Comparison of ENCODE assay signal across 10 cellular contexts in the genomic region with DNA sequence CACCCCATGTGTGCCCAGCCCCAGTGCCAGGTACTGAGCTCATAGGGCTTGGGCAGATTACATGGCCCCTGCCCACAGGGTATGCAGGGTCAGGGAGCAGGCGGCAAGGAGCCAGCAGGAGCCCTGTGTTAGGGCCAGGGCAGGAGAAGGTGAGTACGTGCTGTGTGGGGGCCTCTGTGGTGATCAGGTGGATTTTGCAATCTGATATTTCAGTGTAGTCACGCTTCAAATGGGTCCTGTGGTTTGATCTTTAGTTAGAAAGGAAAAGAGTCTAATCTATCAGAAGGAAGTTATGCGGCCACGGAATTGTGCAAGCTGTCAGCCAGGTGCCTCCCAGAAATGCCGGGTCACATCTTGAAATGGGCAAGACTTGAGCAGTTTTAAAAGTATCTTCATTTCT. TPM values are rescaled to one million over a fixed set of nuclear protein-coding genes. Genes with fewer than 3 reads are reported as not detected.
A peak's percentile ranks its signal among the peaks of the same experiment; 100 is the strongest.
DNase-seq lines count a peak whose midpoint lies in the region; ATAC-seq and TF ChIP-seq lines count a peak whose summit lies in the region.
"Had no signal": no experiment of that assay in that cellular context is flagged by ENCODE, and none has a peak within 500 bp of the region (broad histone marks: within the 10 kb centered on the region; RNA-seq: fewer than 3 reads in every experiment).

No MANE protein-coding gene starts in this region.

- peaks cover 37% of the 10 kb centered on the region for H3K4me1 ChIP-seq in CD8-positive, alpha-beta T cell (ENCODE audit: insufficient read depth, low read length)

- no peak overlapping the region for H3K27ac ChIP-seq in CD8-positive, alpha-beta T cell (ENCODE audit: low read depth, low read length)
- H3K27ac ChIP-seq: gastrocnemius medialis had no signal

- H3K27me3 ChIP-seq in CD8-positive, alpha-beta T cell (ENCODE audit: insufficient read depth, low read length), result no peaks in the 10 kb centered on the region
- H3K27me3 ChIP-seq: gastrocnemius medialis had no signal

- CTCF ChIA-PET in CD8-positive, alpha-beta T cell (lab: Charles Lee), result interaction anchor here (1.4 to 1.5 kb wide), 2 partner anchors 11 to 282 kb away, joined by 3 to 5 read pairs; no protein-coding TSS in a partner anchor

- H3K9me3 ChIP-seq in CD8-positive, alpha-beta T cell (ENCODE audit: low read length), result no peaks in the 10 kb centered on the region
- H3K9me3 ChIP-seq: gastrocnemius medialis had no signal

- no peaks in the 10 kb centered on the region for H3K9me3 Mint-ChIP-seq in CD8-positive, alpha-beta T cell
- H3K9me3 Mint-ChIP-seq in activated T-helper 1 cell treated with anti-CD3 and anti-CD28 coated beads, Interleukin-12 subunit alpha, Interleukin-12 subunit beta, Interleukin-2, Interleukin-4 antibody, amounts not matched to agents 30 ng/mL and 10 ng/mL and 1 ng/mL, durations not matched to agents 14 hours and 24 hours and 36 hours, result no peaks in the 10 kb centered on the region
- H3K9me3 Mint-ChIP-seq in naive B cell, result no peaks in the 10 kb centered on the region

- DNase-seq in CD8-positive, alpha-beta T cell, result no peak
- DNase-seq in NCI-H2107 (lab: John Stamatoyannopoulos, UW) (peak; percentile 22), naive B cell (no peak), NCI-H1417 (lab: John Stamatoyannopoulos, UW) (no peak), amniotic stem cell (lab: John Stamatoyannopoulos, UW) (no peak), CD1c-positive myeloid dendritic cell (ENCODE audit: extremely low spot score) (no peak), DMS53 treated with DMSO at 0.1 percent for 48 hours (lab: John Stamatoyannopoulos, UW; ENCODE audit: unreplicated experiment) (no peak)
- DNase-seq in activated T-helper 1 cell treated with anti-CD3 and anti-CD28 coated beads, Interleukin-12 subunit alpha, Interleukin-12 subunit beta, Interleukin-2, Interleukin-4 antibody, amounts not matched to agents 30 ng/mL and 10 ng/mL and 1 ng/mL, durations not matched to agents 14 hours and 24 hours and 36 hours (ENCODE audit: low spot score), result no peak
- DNase-seq: gastrocnemius medialis, Kasumi-1 had no signal

- ATAC-seq in CD8-positive, alpha-beta T cell, result no peak
- ATAC-seq in naive B cell (ENCODE audit: low read depth in 2 of 2), result no peak
- ATAC-seq: gastrocnemius medialis had no signal

- H3K4me3 Mint-ChIP-seq in CD8-positive, alpha-beta T cell, result peak overlapping the region; percentile 9
- peak overlapping the region; percentile 34 for H3K4me3 Mint-ChIP-seq in activated T-helper 1 cell treated with anti-CD3 and anti-CD28 coated beads, Interleukin-12 subunit alpha, Interleukin-12 subunit beta, Interleukin-2, Interleukin-4 antibody, amounts not matched to agents 30 ng/mL and 10 ng/mL and 1 ng/mL, durations not matched to agents 14 hours and 24 hours and 36 hours
- peak overlapping the region in 2 of 8 donors; percentile 18 to 23 for H3K4me3 Mint-ChIP-seq in naive B cell

- H3K27ac Mint-ChIP-seq in CD8-positive, alpha-beta T cell, result peak overlapping the region; percentile 86
- peak overlapping the region; percentile 63 for H3K27ac Mint-ChIP-seq in activated T-helper 1 cell treated with anti-CD3 and anti-CD28 coated beads, Interleukin-12 subunit alpha, Interleukin-12 subunit beta, Interleukin-2, Interleukin-4 antibody, amounts not matched to agents 30 ng/mL and 10 ng/mL and 1 ng/mL, durations not matched to agents 14 hours and 24 hours and 36 hours
- peak overlapping the region in 5 of 6 donors; percentile 59 to 91 (median 77) for H3K27ac Mint-ChIP-seq in naive B cell

- H3K36me3 ChIP-seq in CD8-positive, alpha-beta T cell (ENCODE audit: insufficient read depth, low read length), result no peaks in the 10 kb centered on the region
- H3K36me3 ChIP-seq: gastrocnemius medialis had no signal

- H3K4me1 Mint-ChIP-seq in CD8-positive, alpha-beta T cell (ENCODE audit: low read depth), result peaks cover 67% of the 10 kb centered on the region
- H3K4me1 Mint-ChIP-seq in activated T-helper 1 cell treated with anti-CD3 and anti-CD28 coated beads, Interleukin-12 subunit alpha, Interleukin-12 subunit beta, Interleukin-2, Interleukin-4 antibody, amounts not matched to agents 30 ng/mL and 10 ng/mL and 1 ng/mL, durations not matched to agents 14 hours and 24 hours and 36 hours (ENCODE audit: low read depth), result peaks cover 77% of the 10 kb centered on the region
- H3K4me1 Mint-ChIP-seq in naive B cell, result peaks cover 42 to 61% (median 52%) of the 10 kb centered on the region in 3 donors

- H3K27me3 Mint-ChIP-seq in CD8-positive, alpha-beta T cell (ENCODE audit: low read depth), result no peaks in the 10 kb centered on the region
- no peaks in the 10 kb centered on the region for H3K27me3 Mint-ChIP-seq in activated T-helper 1 cell treated with anti-CD3 and anti-CD28 coated beads, Interleukin-12 subunit alpha, Interleukin-12 subunit beta, Interleukin-2, Interleukin-4 antibody, amounts not matched to agents 30 ng/mL and 10 ng/mL and 1 ng/mL, durations not matched to agents 14 hours and 24 hours and 36 hours (ENCODE audit: insufficient read depth)
- no peaks in the 10 kb centered on the region for H3K27me3 Mint-ChIP-seq in naive B cell

- POLR2A ChIA-PET in CD8-positive, alpha-beta T cell (lab: Charles Lee), result interaction anchor here (1.2 kb wide), 1 partner anchor 16 kb away, joined by 4 read pairs; no protein-coding TSS in a partner anchor

- intact Hi-C loops in CD8-positive, alpha-beta T cell (cut with DNase I, micrococcal nuclease), result no loop called here
- intact Hi-C loops in activated T-helper 1 cell treated with anti-CD3 and anti-CD28 coated beads, Interleukin-12 subunit alpha, Interleukin-12 subunit beta, Interleukin-2, Interleukin-4 antibody, amounts not matched to agents 30 ng/mL and 10 ng/mL and 1 ng/mL, durations not matched to agents 14 hours and 24 hours and 36 hours (cut with micrococcal nuclease), result loop anchor here (1.0 to 2.0 kb wide), 2 partner anchors 12 to 16 kb away; no protein-coding TSS in a partner anchor

- peaks cover 39% of the 10 kb centered on the region for H3K36me3 Mint-ChIP-seq in CD8-positive, alpha-beta T cell
- H3K36me3 Mint-ChIP-seq in activated T-helper 1 cell treated with anti-CD3 and anti-CD28 coated beads, Interleukin-12 subunit alpha, Interleukin-12 subunit beta, Interleukin-2, Interleukin-4 antibody, amounts not matched to agents 30 ng/mL and 10 ng/mL and 1 ng/mL, durations not matched to agents 14 hours and 24 hours and 36 hours (ENCODE audit: low read depth), result peaks cover 43% of the 10 kb centered on the region
- H3K36me3 Mint-ChIP-seq in naive B cell, result peaks cover 4 to 11% of the 10 kb centered on the region in 2 donors

- no peak for TF ChIP-seq CTCF in CD8-positive, alpha-beta T cell (IDR thresholded peaks at IDR 0.05)

- no peak overlapping the region for H3K4me3 ChIP-seq in CD8-positive, alpha-beta T cell (ENCODE audit: low read depth, low read length)
- H3K4me3 ChIP-seq: gastrocnemius medialis had no signal

RNA-seq across cellular contexts. Expression of gene UBE2F, which starts 13.9 kb away (rescaled TPM):
- 10 to 100 TPM; 16.5 to 18.4 TPM for total RNA-seq in CD8-positive, alpha-beta T cell
- 121 TPM in 2 replicates for total RNA-seq in activated T-helper 1 cell treated with anti-CD3 and anti-CD28 coated beads, Interleukin-12 subunit alpha, Interleukin-12 subunit beta, Interleukin-2, Interleukin-4 antibody, amounts not matched to agents 30 ng/mL and 10 ng/mL and 1 ng/mL, durations not matched to agents 14 hours and 24 hours and 36 hours
- 10 to 100 TPM; 50.7 to 64.6 (median 60.0) TPM for polyA plus RNA-seq in naive B cell (ENCODE audit: low read depth in 6 of 6)
